Comparison of ENCODE assay signal across 8 cellular contexts in the genomic region with DNA sequence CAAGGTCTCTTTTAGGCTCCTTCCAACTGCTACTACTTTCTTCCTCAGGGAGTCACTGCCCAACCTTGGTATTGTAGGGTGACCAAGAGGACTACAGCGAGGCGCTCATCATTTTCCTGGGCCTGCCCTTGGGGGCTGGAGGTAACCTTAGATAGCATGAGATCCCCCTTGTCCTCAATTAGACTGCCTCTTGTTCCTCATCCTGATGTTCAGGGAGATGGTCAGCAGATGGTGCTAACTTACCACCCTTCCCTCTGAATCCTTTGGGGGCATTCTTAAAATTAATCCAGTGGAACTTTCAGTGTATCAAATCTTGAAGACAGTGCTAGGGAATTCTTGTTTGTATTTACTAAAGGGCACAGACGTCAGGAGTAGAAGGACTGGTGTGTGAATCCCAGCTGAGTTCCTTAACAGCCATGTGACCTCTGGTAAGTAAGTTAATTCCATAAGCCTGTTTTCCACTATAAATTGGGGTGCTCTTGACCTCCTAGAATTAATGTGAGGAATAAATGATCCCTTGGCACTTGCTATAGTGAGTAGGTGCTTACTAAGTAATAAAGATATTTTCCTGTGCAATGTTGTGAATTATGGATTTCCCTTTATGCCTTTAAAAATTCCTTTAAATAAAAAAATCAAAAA. TPM values are rescaled to one million over a fixed set of nuclear protein-coding genes. Genes with fewer than 3 reads are reported as not detected.
DNase-seq lines count a peak whose midpoint lies in the region; ATAC-seq, FAIRE-seq and TF ChIP-seq lines count a peak whose summit lies in the region.

No MANE protein-coding gene starts in this region.

- no peaks in the 10 kb centered on the region for H3K27me3 Mint-ChIP-seq in activated naive CD8-positive, alpha-beta T cell treated with anti-CD3 and anti-CD28 coated beads for 36 hours

- DNase-seq in A673 (ENCODE audit: low spot score) (peak; percentile 78), GM06990 (ENCODE audit: extremely low read depth, insufficient read length) (peak; percentile 28), NCI-H2171 treated with DMSO at 0.1 percent for 48 hours (lab: John Stamatoyannopoulos, UW) (peak; percentile 75), keratinocyte (ENCODE audit: low read depth, low spot score) (no peak), upper lobe of right lung (no peak), ecto neural progenitor cell (ENCODE audit: low spot score) (no peak)
- peak; percentile 25 for DNase-seq in activated naive CD8-positive, alpha-beta T cell treated with anti-CD3 and anti-CD28 coated beads for 36 hours

- H3K4me3 Mint-ChIP-seq in activated naive CD8-positive, alpha-beta T cell treated with anti-CD3 and anti-CD28 coated beads for 36 hours: no peak overlapping the region

- no peak overlapping the region for H3K4me2 ChIP-seq in keratinocyte (ENCODE audit: control insufficient read depth, extremely low read depth, insufficient read depth, low read depth, low read length)

- FAIRE-seq in keratinocyte (lab: Jason Lieb, UNC): no peak

- no peaks in the 10 kb centered on the region for H3K4me1 ChIP-seq in A673 (ENCODE audit: insufficient read depth, low read length, poor library complexity, severe bottlenecking)
- H3K4me1 ChIP-seq in keratinocyte (ENCODE audit: control insufficient read depth, extremely low read depth, insufficient read depth, low read length): no peaks in the 10 kb centered on the region
- peaks cover 5% of the 10 kb centered on the region for H3K4me1 ChIP-seq in upper lobe of right lung

- POLR2A ChIA-PET in A673 (lab: Charles Lee; ENCODE audit: low non-redundant PET): no interaction called here

- H3K4me1 Mint-ChIP-seq in activated naive CD8-positive, alpha-beta T cell treated with anti-CD3 and anti-CD28 coated beads for 36 hours: peaks cover 6% of the 10 kb centered on the region

- H3K4me3 ChIP-seq in A673 (ENCODE audit: low read depth, low read length, poor library complexity, severe bottlenecking) (no peak overlapping the region), GM06990 (replicated peaks; ENCODE audit: low read depth, low read length) (no peak overlapping the region), keratinocyte (ENCODE audit: control insufficient read depth in 2 of 3, extremely low read depth in 1 of 3, insufficient read depth in 2 of 3, low read depth in 1 of 3, low read length in 3 of 3) (no peak overlapping the region), upper lobe of right lung (no peak overlapping the region)

- CTCF ChIA-PET in A673 (lab: Charles Lee): no interaction called here

- peaks cover 9% of the 10 kb centered on the region for H3K79me2 ChIP-seq in keratinocyte (ENCODE audit: control insufficient read depth, insufficient read depth, low read length)

- H3K27me3 ChIP-seq in A673 (replicated peaks; ENCODE audit: insufficient read depth, low read depth, low read length, poor library complexity) (no peaks in the 10 kb centered on the region), GM06990 (replicated peaks; ENCODE audit: control insufficient read depth, insufficient read depth, low read length) (no peaks in the 10 kb centered on the region), keratinocyte (ENCODE audit: control insufficient read depth, extremely low read depth, insufficient read depth, low read length) (no peaks in the 10 kb centered on the region), upper lobe of right lung (no peaks in the 10 kb centered on the region)

- H3K36me3 ChIP-seq in A673 (ENCODE audit: insufficient read depth, low read length, poor library complexity, severe bottlenecking) (no peaks in the 10 kb centered on the region), GM06990 (ENCODE audit: control insufficient read depth, insufficient read depth, low read length) (no peaks in the 10 kb centered on the region), keratinocyte (ENCODE audit: control insufficient read depth in 2 of 2, extremely low read depth in 1 of 2, insufficient read depth in 2 of 2, low read length in 2 of 2) (no peaks in the 10 kb centered on the region), upper lobe of right lung (no peaks in the 10 kb centered on the region)

- ATAC-seq in upper lobe of right lung (no peak), GM21390 (IDR thresholded peaks at IDR 0.05; ENCODE audit: unreplicated experiment) (no peak)

- H3K36me3 Mint-ChIP-seq in activated naive CD8-positive, alpha-beta T cell treated with anti-CD3 and anti-CD28 coated beads for 36 hours: peaks cover 1% of the 10 kb centered on the region

- H3K27ac Mint-ChIP-seq in activated naive CD8-positive, alpha-beta T cell treated with anti-CD3 and anti-CD28 coated beads for 36 hours: no peak overlapping the region

- no peaks in the 10 kb centered on the region for H3K9me1 ChIP-seq in keratinocyte (ENCODE audit: control insufficient read depth, extremely low read depth, insufficient read depth, low read length)

- TF ChIP-seq CTCF in A673 (conservative IDR thresholded peaks at IDR 0.05; ENCODE audit: low read depth, low read length) (peak; percentile 73), GM06990 (IDR thresholded peaks at IDR 0.05; ENCODE audit: insufficient read depth, low read length, poor library complexity, severe bottlenecking) (peak; percentile 68), keratinocyte (optimal IDR thresholded peaks at IDR 0.05 in 1 of 3, IDR thresholded peaks at IDR 0.05 in 1 of 3, conservative IDR thresholded peaks at IDR 0.05 in 1 of 3; ENCODE audit: extremely low read depth in 1 of 3, insufficient read depth in 2 of 3, low read length in 3 of 3) (peak; percentile 64 to 83 (median 83)), upper lobe of right lung (IDR thresholded peaks at IDR 0.05) (peak; percentile 62)

- no peak overlapping the region for H2AFZ ChIP-seq in keratinocyte (ENCODE audit: control insufficient read depth, low read length)

- no peaks in the 10 kb centered on the region for H3K9me3 Mint-ChIP-seq in activated naive CD8-positive, alpha-beta T cell treated with anti-CD3 and anti-CD28 coated beads for 36 hours

- dilution Hi-C loops in keratinocyte (cut with MboI; ENCODE audit: extremely low pct_ligation_motif_present, low sequenced_read_pairs): no loop called here

- H3K9ac ChIP-seq in keratinocyte (ENCODE audit: control insufficient read depth, extremely low read depth, insufficient read depth, low read length): no peak overlapping the region

- no peaks in the 10 kb centered on the region for H4K20me1 ChIP-seq in keratinocyte (ENCODE audit: control insufficient read depth, extremely low read depth, insufficient read depth, low read length)

- no peak overlapping the region for H3K27ac ChIP-seq in A673 (ENCODE audit: low read depth, low read length, poor library complexity, severe bottlenecking)
- no peak overlapping the region for H3K27ac ChIP-seq in keratinocyte (ENCODE audit: control insufficient read depth, insufficient read depth, low read length)
- no peak overlapping the region for H3K27ac ChIP-seq in upper lobe of right lung

- H3K9me3 ChIP-seq in A673 (ENCODE audit: low read depth, low read length, poor library complexity, severe bottlenecking) (no peaks in the 10 kb centered on the region), keratinocyte (ENCODE audit: control insufficient read depth, low read depth, low read length) (no peaks in the 10 kb centered on the region), upper lobe of right lung (no peaks in the 10 kb centered on the region)

- no TSS peak for BruUV-seq in A673 (replicated peaks; lab: Mats Ljungman, UMichigan)

- intact Hi-C loops in A673 (cut with micrococcal nuclease; ENCODE audit: unreplicated experiment) (loop anchor here (1.0 kb wide), 2 partner anchors 82 to 108 kb away; no protein-coding TSS in a partner anchor), upper lobe of right lung (cut with DNase I) (loop anchor here (10.0 kb wide), 1 partner anchor 116 kb away; the partner anchor contains the start of gene RNU5B-1)

RNA-seq across cellular contexts. Expression of gene CLPX, which starts 4.1 kb away (rescaled TPM):
- total RNA-seq in A673 (2021): 60.2 and 64.4 TPM in 2 replicates
- total RNA-seq in activated naive CD8-positive, alpha-beta T cell treated with anti-CD3 and anti-CD28 coated beads for 36 hours: 10 to 100 TPM; 70.6 to 74.9 TPM
- 29.0 to 51.5 TPM (median 43.6 TPM) in 3 replicates for polyA plus RNA-seq in keratinocyte
- 146 TPM for polyA plus RNA-seq in keratinocyte (2011; ENCODE audit: low read depth)
- polyA plus RNA-seq in keratinocyte (2011; cell fraction: cytosol; rRNA removed): 27.6 and 47.7 TPM in 2 replicates
- 41.9 and 67.0 TPM in 2 replicates for polyA plus RNA-seq in keratinocyte (2011; cell fraction: nucleus; rRNA removed)
- polyA plus RNA-seq in keratinocyte (2012; ENCODE audit: low replicate concordance): 26.4 and 43.1 TPM in 2 replicates
- polyA minus RNA-seq in keratinocyte: 2.9 to 75.4 TPM (median 20.6 TPM) in 3 replicates
- polyA minus RNA-seq in keratinocyte (2011; cell fraction: cytosol; rRNA and poly(A)+ RNA removed): 22.8 TPM
- 27.9 and 46.7 TPM in 2 replicates for polyA minus RNA-seq in keratinocyte (2011; cell fraction: nucleus; rRNA and poly(A)+ RNA removed)
- total RNA-seq in upper lobe of right lung: 38.2 TPM

RNA-seq across cellular contexts. Expression of gene CILP, which starts 22.1 kb away (rescaled TPM):
- total RNA-seq in A673 (2021) (0.04 TPM in 1 of 2 replicates, not detected in the other), upper lobe of right lung (1.1 TPM)
- not detected for total RNA-seq in activated naive CD8-positive, alpha-beta T cell treated with anti-CD3 and anti-CD28 coated beads for 36 hours
- polyA plus RNA-seq in keratinocyte: 0.03 TPM in 1 of 3 replicates, not detected in the others
- not detected for polyA plus RNA-seq in keratinocyte (2011; ENCODE audit: low read depth)
- not detected in 2 replicates for polyA plus RNA-seq in keratinocyte (2011; cell fraction: cytosol; rRNA removed)
- 0.03 TPM in 1 of 2 replicates, not detected in the other for polyA plus RNA-seq in keratinocyte (2011; cell fraction: nucleus; rRNA removed)
- not detected in 2 replicates for polyA plus RNA-seq in keratinocyte (2012; ENCODE audit: low replicate concordance)
- not detected in 3 replicates for polyA minus RNA-seq in keratinocyte
- polyA minus RNA-seq in keratinocyte (2011; cell fraction: cytosol; rRNA and poly(A)+ RNA removed): not detected
- polyA minus RNA-seq in keratinocyte (2011; cell fraction: nucleus; rRNA and poly(A)+ RNA removed): not detected in 2 replicates

RNA-seq across cellular contexts. Expression of gene PDCD7, which starts 55.6 kb away (rescaled TPM):
- 30.7 and 39.1 TPM in 2 replicates for total RNA-seq in A673 (2021)
- total RNA-seq in activated naive CD8-positive, alpha-beta T cell treated with anti-CD3 and anti-CD28 coated beads for 36 hours: 10 to 100 TPM; 33.1 to 34.3 TPM
- polyA plus RNA-seq in keratinocyte: 12.2 to 17.2 TPM (median 15.8 TPM) in 3 replicates
- polyA plus RNA-seq in keratinocyte (2011; ENCODE audit: low read depth): 18.2 TPM
- polyA plus RNA-seq in keratinocyte (2011; cell fraction: cytosol; rRNA removed): 10.5 and 13.1 TPM in 2 replicates
- 19.9 and 20.2 TPM in 2 replicates for polyA plus RNA-seq in keratinocyte (2011; cell fraction: nucleus; rRNA removed)
- 11.2 and 11.6 TPM in 2 replicates for polyA plus RNA-seq in keratinocyte (2012; ENCODE audit: low replicate concordance)
- 8.0 to 48.0 TPM (median 9.3 TPM) in 3 replicates for polyA minus RNA-seq in keratinocyte
- 12.5 TPM for polyA minus RNA-seq in keratinocyte (2011; cell fraction: cytosol; rRNA and poly(A)+ RNA removed)
- 7.5 and 11.0 TPM in 2 replicates for polyA minus RNA-seq in keratinocyte (2011; cell fraction: nucleus; rRNA and poly(A)+ RNA removed)
- total RNA-seq in upper lobe of right lung: 29.4 TPM

Comparison
In these comparisons a context has a peak if more than half of its experiments do, and no peak if none do; other contexts are left out.
1. DNase-seq: peak in A673 (single experiment), GM06990 (single experiment), NCI-H2171 treated with DMSO at 0.1 percent for 48 hours (single experiment) and activated naive CD8-positive, alpha-beta T cell treated with anti-CD3 and anti-CD28 coated beads for 36 hours (single experiment); none in keratinocyte (single experiment), upper lobe of right lung (single experiment) and ecto neural progenitor cell (single experiment).
2. Peak in every context shown above with its lines, with median percentiles within 50 percentile points of each other: CTCF ChIP-seq.